In genomic region chr4:115334736-115335411, GRCh38 we compare ENCODE assay signal across 18 cellular contexts.
DNase-seq lines count a peak whose midpoint lies in the region; ATAC-seq lines count a peak whose summit lies in the region.
"Had no signal": no experiment of that assay in that cellular context is flagged by ENCODE, and none has a peak within 500 bp of the region (broad histone marks: within the 10 kb centered on the region; RNA-seq: fewer than 3 reads in every experiment).

No MANE protein-coding gene starts in this region.

- DNase-seq in NK-92 (lab: John Stamatoyannopoulos, UW; ENCODE audit: unreplicated experiment) (no peak), NCI-H2081 treated with DMSO at 0.1 percent for 48 hours (lab: John Stamatoyannopoulos, UW) (no peak)
- DNase-seq in activated naive CD4-positive, alpha-beta T cell treated with anti-CD3 and anti-CD28 coated beads, Interleukin-2, amount 10 ng/mL, durations not matched to agents 7 days and 5 days: no peak
- DNase-seq: activated CD4-positive, CD25-positive, alpha-beta regulatory T cell treated with anti-CD3 and anti-CD28 coated beads, Interleukin-2, amount 50 U/mL, for 72 hours; C1 segment of cervical spinal cord; caudate nucleus; KG1; NCI-H1092; NCI-H2171 treated with DMSO at 0.1 percent for 48 hours; NCI-H748 treated with DMSO at 0.1 percent for 48 hours; SK-N-SH; stimulated activated CD4-positive, alpha-beta T cell treated with anti-CD3 and anti-CD28 coated beads, Interleukin-2, amount 100 ng/mL, for 48 hours had no signal

- no peaks in the 10 kb centered on the region for H3K27me3 Mint-ChIP-seq in activated naive CD4-positive, alpha-beta T cell treated with anti-CD3 and anti-CD28 coated beads, Interleukin-2, amount 10 ng/mL, durations not matched to agents 7 days and 5 days

- H3K9me3 Mint-ChIP-seq in activated naive CD4-positive, alpha-beta T cell treated with anti-CD3 and anti-CD28 coated beads, Interleukin-2, amount 10 ng/mL, durations not matched to agents 7 days and 5 days: no peaks in the 10 kb centered on the region
- H3K9me3 Mint-ChIP-seq: activated T-helper 2 cell treated with anti-CD3 and anti-CD28 coated beads, Interferon-gamma antibody, Interleukin-2, Interleukin-4, amounts not matched to agents 10 μg/mL and 5 μg/mL and 100 μg/mL, durations not matched to agents 14 hours and 24 hours and 36 hours had no signal

- CTCF ChIA-PET in activated naive CD4-positive, alpha-beta T cell treated with anti-CD3 and anti-CD28 coated beads, Interleukin-2, amount 10 ng/mL, durations not matched to agents 7 days and 5 days (lab: Charles Lee): no interaction called here

- no peaks in the 10 kb centered on the region for H3K4me1 Mint-ChIP-seq in activated naive CD4-positive, alpha-beta T cell treated with anti-CD3 and anti-CD28 coated beads, Interleukin-2, amount 10 ng/mL, durations not matched to agents 7 days and 5 days

- H3K36me3 Mint-ChIP-seq in activated naive CD4-positive, alpha-beta T cell treated with anti-CD3 and anti-CD28 coated beads, Interleukin-2, amount 10 ng/mL, durations not matched to agents 7 days and 5 days: no peaks in the 10 kb centered on the region

- H3K27ac Mint-ChIP-seq in activated naive CD4-positive, alpha-beta T cell treated with anti-CD3 and anti-CD28 coated beads, Interleukin-2, amount 10 ng/mL, durations not matched to agents 7 days and 5 days: no peak overlapping the region
- H3K27ac Mint-ChIP-seq: activated T-helper 2 cell treated with anti-CD3 and anti-CD28 coated beads, Interferon-gamma antibody, Interleukin-2, Interleukin-4, amounts not matched to agents 10 μg/mL and 5 μg/mL and 100 μg/mL, durations not matched to agents 14 hours and 24 hours and 36 hours had no signal

- ATAC-seq in GM18498 (IDR thresholded peaks at IDR 0.05; ENCODE audit: unreplicated experiment) (peak; percentile 82), GM19452 (IDR thresholded peaks at IDR 0.05; ENCODE audit: unreplicated experiment) (peak; percentile 57), HG02763 (IDR thresholded peaks at IDR 0.05; ENCODE audit: unreplicated experiment) (peak; percentile 83), HG03354 (IDR thresholded peaks at IDR 0.05; ENCODE audit: poor library complexity, severe bottlenecking, unreplicated experiment) (peak; percentile 59), HG03565 (IDR thresholded peaks at IDR 0.05; ENCODE audit: unreplicated experiment) (no peak)

- no peak overlapping the region for H3K4me3 Mint-ChIP-seq in activated naive CD4-positive, alpha-beta T cell treated with anti-CD3 and anti-CD28 coated beads, Interleukin-2, amount 10 ng/mL, durations not matched to agents 7 days and 5 days
